Comparison of ENCODE assay signal across 18 cellular contexts in the genomic region with DNA sequence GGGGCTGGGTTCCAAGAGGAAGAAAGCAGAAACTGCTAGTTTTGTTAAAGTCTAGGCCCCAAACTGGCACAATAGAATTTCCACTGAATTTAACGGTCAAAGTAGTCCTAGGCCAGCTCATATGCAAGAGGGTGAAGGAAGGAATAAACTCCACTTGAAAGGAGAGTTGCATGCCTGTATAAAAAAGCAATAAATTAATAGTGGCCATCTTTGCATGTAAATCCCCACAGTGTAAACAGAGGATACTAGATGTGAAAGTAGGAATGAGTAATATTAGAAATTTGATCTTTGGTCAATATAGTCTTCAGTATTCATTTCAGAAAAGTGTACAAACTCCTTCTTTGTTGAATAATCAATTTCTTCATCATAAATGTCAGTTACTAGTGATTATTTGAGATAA.
DNase-seq lines count a peak whose midpoint lies in the region; ATAC-seq and TF ChIP-seq lines count a peak whose summit lies in the region.
"Had no signal": no experiment of that assay in that cellular context is flagged by ENCODE, and none has a peak within 500 bp of the region (broad histone marks: within the 10 kb centered on the region; RNA-seq: fewer than 3 reads in every experiment).

No MANE protein-coding gene starts in this region.

- no peak overlapping the region for H3K14ac ChIP-seq in mesenchymal stem cell (ENCODE audit: low read length in 2 of 2)

- no peak overlapping the region for H3K4me3 Mint-ChIP-seq in activated CD8-positive, alpha-beta memory T cell treated with anti-CD3 and anti-CD28 coated beads, Interleukin-2, amount 10 ng/mL, durations not matched to agents 7 days and 5 days
- H3K4me3 Mint-ChIP-seq: B cell; CD4-positive, alpha-beta T cell; CD8-positive, alpha-beta T cell had no signal

- H4K20me1 ChIP-seq in KMS-11 (ENCODE audit: insufficient read depth) = no peaks in the 10 kb centered on the region
- H4K20me1 ChIP-seq: BLaER1 treated with 17β-estradiol and CSF1 and Interleukin-3, amounts not matched to agents 10 nM and 100 nM had no signal

- H3K23ac ChIP-seq in mesenchymal stem cell (ENCODE audit: low read length in 2 of 2) = no peak overlapping the region

- TF ChIP-seq POLR2A in stomach (IDR thresholded peaks at IDR 0.05) = no peak

- H3K79me1 ChIP-seq in mesenchymal stem cell (replicated peaks; ENCODE audit: low read length, poor library complexity, severe bottlenecking) = no peaks in the 10 kb centered on the region

- WGBS in mesenchymal stem cell = 100% methylated on average over 1 of the region's 1 CpG
- WGBS in stomach, 5 donors = 82 to 95% (median 84%) methylated on average over 1 of the region's 1 CpG

- no peak overlapping the region for H3K27ac Mint-ChIP-seq in activated CD8-positive, alpha-beta memory T cell treated with anti-CD3 and anti-CD28 coated beads, Interleukin-2, amount 10 ng/mL, durations not matched to agents 7 days and 5 days
- H3K27ac Mint-ChIP-seq: B cell; CD4-positive, alpha-beta T cell; CD8-positive, alpha-beta T cell had no signal

- intact Hi-C loops in stomach (cut with DNase I; ENCODE audit: low total_unique reads) = no loop called here

- CTCF ChIA-PET in activated CD8-positive, alpha-beta memory T cell treated with anti-CD3 and anti-CD28 coated beads, Interleukin-2, amount 10 ng/mL, durations not matched to agents 7 days and 5 days (lab: Charles Lee) = no interaction called here

- H3K9me3 ChIP-seq in mesenchymal stem cell (ENCODE audit: control insufficient read depth, low read length) (no peaks in the 10 kb centered on the region), stomach (no peaks in the 10 kb centered on the region)
- H3K9me3 ChIP-seq: A549; BLaER1 treated with 17β-estradiol and CSF1 and Interleukin-3, amounts not matched to agents 10 nM and 100 nM; Caco-2 had no signal

- peaks cover 56% of the 10 kb centered on the region for H3K4me1 ChIP-seq in KMS-11 (ENCODE audit: low read depth, poor library complexity, severe bottlenecking)
- H3K4me1 ChIP-seq in mesenchymal stem cell (ENCODE audit: control insufficient read depth, insufficient read depth, low read depth, low read length) = no peaks in the 10 kb centered on the region
- H3K4me1 ChIP-seq in stomach = no peaks in the 10 kb centered on the region
- H3K4me1 ChIP-seq: A549, Caco-2 had no signal

- H3K27me3 Mint-ChIP-seq in activated CD8-positive, alpha-beta memory T cell treated with anti-CD3 and anti-CD28 coated beads, Interleukin-2, amount 10 ng/mL, durations not matched to agents 7 days and 5 days = no peaks in the 10 kb centered on the region
- H3K27me3 Mint-ChIP-seq: B cell; CD4-positive, alpha-beta T cell had no signal

- peak overlapping the region; percentile 26 for H2BK15ac ChIP-seq in mesenchymal stem cell (ENCODE audit: low read depth, poor library complexity, severe bottlenecking)

- H3K4me1 Mint-ChIP-seq in activated CD8-positive, alpha-beta memory T cell treated with anti-CD3 and anti-CD28 coated beads, Interleukin-2, amount 10 ng/mL, durations not matched to agents 7 days and 5 days = peaks cover 7% of the 10 kb centered on the region
- H3K4me1 Mint-ChIP-seq: B cell had no signal

- H3K36me3 ChIP-seq in KMS-11 (ENCODE audit: insufficient read depth) = no peaks in the 10 kb centered on the region
- H3K36me3 ChIP-seq in mesenchymal stem cell (ENCODE audit: control insufficient read depth in 1 of 2, insufficient read depth in 2 of 2, low read depth in 1 of 2, low read length in 2 of 2) = no peaks in the 10 kb centered on the region
- H3K36me3 ChIP-seq in stomach = no peaks in the 10 kb centered on the region
- H3K36me3 ChIP-seq: BLaER1 treated with 17β-estradiol and CSF1 and Interleukin-3, amounts not matched to agents 10 nM and 100 nM had no signal

- no peak overlapping the region for H2BK12ac ChIP-seq in mesenchymal stem cell (ENCODE audit: low read length in 2 of 2)

- no peak overlapping the region for H3K4ac ChIP-seq in mesenchymal stem cell (ENCODE audit: low read depth in 1 of 2, low read length in 2 of 2)

- no peak overlapping the region for H4K91ac ChIP-seq in mesenchymal stem cell (ENCODE audit: low read length)

- H3K9me3 Mint-ChIP-seq in activated CD8-positive, alpha-beta memory T cell treated with anti-CD3 and anti-CD28 coated beads, Interleukin-2, amount 10 ng/mL, durations not matched to agents 7 days and 5 days (ENCODE audit: low read depth) = no peaks in the 10 kb centered on the region
- H3K9me3 Mint-ChIP-seq: CD4-positive, alpha-beta T cell; CD8-positive, alpha-beta T cell had no signal

- no peak overlapping the region for H4K8ac ChIP-seq in mesenchymal stem cell (ENCODE audit: low read length)

- peak; percentile 38 for DNase-seq in DMS53 (lab: John Stamatoyannopoulos, UW)
- no peak for DNase-seq in mesenchymal stem cell
- DNase-seq in activated CD8-positive, alpha-beta memory T cell treated with anti-CD3 and anti-CD28 coated beads, Interleukin-2, amount 10 ng/mL, durations not matched to agents 7 days and 5 days = no peak
- no peak for DNase-seq in stomach
- no peak for DNase-seq in amygdala (lab: John Stamatoyannopoulos, UW)
- DNase-seq: AML-193; Caco-2; Calu3; CD4-positive, alpha-beta T cell; CD8-positive, alpha-beta T cell; DMS79 treated with DMSO at 0.1 percent for 48 hours; GF-D8 had no signal

- no peak overlapping the region for H3K9ac ChIP-seq in KMS-11
- H3K9ac ChIP-seq in mesenchymal stem cell (ENCODE audit: low read length) = no peak overlapping the region
- H3K9ac ChIP-seq: BLaER1 treated with 17β-estradiol and CSF1 and Interleukin-3, amounts not matched to agents 10 nM and 100 nM had no signal

- H3K27me3 ChIP-seq in KMS-11 (ENCODE audit: insufficient read depth, low read depth) = no peaks in the 10 kb centered on the region
- no peaks in the 10 kb centered on the region for H3K27me3 ChIP-seq in mesenchymal stem cell (ENCODE audit: control insufficient read depth in 1 of 2, insufficient read depth in 1 of 2, low read length in 2 of 2)
- H3K27me3 ChIP-seq in stomach = no peaks in the 10 kb centered on the region
- H3K27me3 ChIP-seq: BLaER1 treated with 17β-estradiol and CSF1 and Interleukin-3, amounts not matched to agents 10 nM and 100 nM had no signal

- no peak overlapping the region for H3K18ac ChIP-seq in mesenchymal stem cell (ENCODE audit: low read depth in 1 of 2, low read length in 2 of 2)

- H3K4me2 ChIP-seq in KMS-11 (peak overlapping the region; percentile 18; the same call in 1 of the 2 replicates), mesenchymal stem cell (ENCODE audit: low read length, poor library complexity, severe bottlenecking) (no peak overlapping the region)
- H3K4me2 ChIP-seq: A549; BLaER1 treated with 17β-estradiol and CSF1 and Interleukin-3, amounts not matched to agents 10 nM and 100 nM had no signal

- no peak overlapping the region for H2BK5ac ChIP-seq in mesenchymal stem cell (ENCODE audit: low read depth, low read length, poor library complexity, severe bottlenecking)

- H3K36me3 Mint-ChIP-seq in activated CD8-positive, alpha-beta memory T cell treated with anti-CD3 and anti-CD28 coated beads, Interleukin-2, amount 10 ng/mL, durations not matched to agents 7 days and 5 days = no peaks in the 10 kb centered on the region
- H3K36me3 Mint-ChIP-seq: CD8-positive, alpha-beta T cell had no signal

- no peak for TF ChIP-seq CTCF in KMS-11 (conservative IDR thresholded peaks at IDR 0.05; ENCODE audit: low read depth, low read length)
- no peak for TF ChIP-seq CTCF in stomach (IDR thresholded peaks at IDR 0.05)

- no peaks in the 10 kb centered on the region for H3K79me2 ChIP-seq in KMS-11 (ENCODE audit: insufficient read depth, low read depth)

- no peak for ATAC-seq in activated CD8-positive, alpha-beta memory T cell treated with anti-CD3 and anti-CD28 coated beads, Interleukin-2, amount 10 ng/mL, durations not matched to agents 7 days and 5 days
- ATAC-seq: A549; CD8-positive, alpha-beta T cell had no signal

- H2BK120ac ChIP-seq in mesenchymal stem cell (ENCODE audit: low read depth, low read length) = no peak overlapping the region

- H3K27ac ChIP-seq in KMS-11 = no peak overlapping the region
- no peak overlapping the region for H3K27ac ChIP-seq in mesenchymal stem cell (ENCODE audit: low read length, poor library complexity, severe bottlenecking)
- H3K27ac ChIP-seq in stomach = no peak overlapping the region
- H3K27ac ChIP-seq: 22Rv1; A549; BLaER1 treated with 17β-estradiol and CSF1 and Interleukin-3, amounts not matched to agents 10 nM and 100 nM; C4-2B had no signal

- H3K4me3 ChIP-seq in KMS-11 (IDR thresholded peaks at IDR 0.05; ENCODE audit: insufficient read depth, low read depth, low read length) (no peak overlapping the region), mesenchymal stem cell (ENCODE audit: insufficient read depth in 1 of 2, low read depth in 1 of 2, low read length in 2 of 2) (no peak overlapping the region), stomach (no peak overlapping the region)
- H3K4me3 ChIP-seq: A549; BLaER1 treated with 17β-estradiol and CSF1 and Interleukin-3, amounts not matched to agents 10 nM and 100 nM had no signal

- no peak for TF ChIP-seq EP300 in stomach (IDR thresholded peaks at IDR 0.05)

- H2AK5ac ChIP-seq in mesenchymal stem cell (ENCODE audit: low read length, severe bottlenecking) = no peak overlapping the region

- H2AFZ ChIP-seq in KMS-11 (ENCODE audit: low read depth) (no peak overlapping the region), mesenchymal stem cell (ENCODE audit: low read depth, low read length) (no peak overlapping the region)
